Comparison of ENCODE assay signal across 30 cellular contexts in the genomic region with DNA sequence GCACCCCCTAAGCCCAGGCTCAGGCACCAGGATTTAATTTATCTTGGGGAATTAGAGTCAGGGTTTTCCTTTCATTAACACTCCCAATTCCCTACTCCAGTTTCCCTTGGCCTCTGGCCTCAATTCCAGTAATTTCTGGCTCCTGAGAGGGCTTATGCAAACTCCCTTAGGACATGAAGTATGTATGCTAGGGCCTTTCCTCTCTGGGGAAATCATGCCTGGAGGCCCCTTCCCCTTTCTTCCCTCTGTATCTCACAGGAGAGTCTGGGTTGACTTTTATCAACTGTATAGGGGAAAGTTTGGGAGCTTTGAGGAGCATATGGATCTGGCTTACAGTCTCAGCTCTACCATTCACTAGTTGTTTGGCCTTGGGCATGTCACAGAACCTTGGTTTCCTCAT.
"Had no signal": no experiment of that assay in that cellular context is flagged by ENCODE, and none has a peak within 500 bp of the region (broad histone marks: within the 10 kb centered on the region; RNA-seq: fewer than 3 reads in every experiment).

No MANE protein-coding gene starts in this region.

- H3K4me3 ChIP-seq: adrenal gland, body of pancreas, colonic mucosa, esophagus muscularis mucosa had no signal

- DNase-seq: activated CD4-positive, alpha-beta memory T cell treated with anti-CD3 and anti-CD28 coated beads, Interleukin-2, amount 10 ng/mL, durations not matched to agents 7 days and 5 days; activated CD4-positive, alpha-beta T cell treated with anti-CD3 and anti-CD28 coated beads for 1 hour; activated CD4-positive, alpha-beta T cell treated with anti-CD3 and anti-CD28 coated beads for 4 hours; activated CD4-positive, alpha-beta T cell treated with anti-CD3 and anti-CD28 coated beads, Interleukin-2, amount 10 ng/mL, durations not matched to agents 7 days and 5 days; activated CD4-positive, alpha-beta T cell treated with anti-CD3 and anti-CD28 coated beads, Interleukin-2, amount 50 U/mL, for 4 hours; activated CD4-positive, CD25-positive, alpha-beta regulatory T cell; activated CD8-positive, alpha-beta memory T cell treated with anti-CD3 and anti-CD28 coated beads, Interleukin-2, amount 50 U/mL, for 48 hours; activated effector memory CD4-positive, alpha-beta T cell treated with Interleukin-2 at 50 U/mL for 16 hours; activated gamma-delta T cell treated with Interleukin-2 at 50 U/mL for 16 hours; activated naive CD4-positive, alpha-beta T cell treated with Interleukin-2 at 50 U/mL for 16 hours; activated naive CD8-positive, alpha-beta T cell treated with anti-CD3 and anti-CD28 coated beads for 36 hours; activated naive CD8-positive, alpha-beta T cell treated with anti-CD3 and anti-CD28 coated beads, Interleukin-2, amount 50 U/mL, for 24 hours; activated T-cell treated with anti-CD3 and anti-CD28 coated beads for 4 hours; activated T-cell treated with anti-CD3 and anti-CD28 coated beads, Interleukin-2, amount 50 U/mL, for 24 hours; adrenal gland; amygdala; aorta; body of pancreas; central memory CD4-positive, alpha-beta T cell; cerebellar nuclear complex; colonic mucosa; effector CD8-positive, alpha-beta T cell; erythroblast; foreskin keratinocyte; gastrocnemius medialis; glutamatergic neuron; T-helper 2 cell had no signal

- H3K27me3 ChIP-seq: adrenal gland, body of pancreas, colonic mucosa, esophagus muscularis mucosa, foreskin keratinocyte, gastrocnemius medialis had no signal

- H3K4me1 Mint-ChIP-seq: activated CD4-positive, alpha-beta memory T cell treated with anti-CD3 and anti-CD28 coated beads, Interleukin-2, amount 10 ng/mL, durations not matched to agents 7 days and 5 days; activated CD4-positive, alpha-beta T cell treated with anti-CD3 and anti-CD28 coated beads, Interleukin-2, amount 10 ng/mL, durations not matched to agents 7 days and 5 days; activated naive CD4-positive, alpha-beta T cell treated with anti-CD3 and anti-CD28 coated beads, Interleukin-2, amount 50 U/mL, for 24 hours; activated naive CD8-positive, alpha-beta T cell treated with anti-CD3 and anti-CD28 coated beads for 36 hours; activated naive CD8-positive, alpha-beta T cell treated with anti-CD3 and anti-CD28 coated beads, Interleukin-2, amount 50 U/mL, for 24 hours; activated T-helper 17 cell treated with anti-CD3 and anti-CD28 coated beads, Interleukin-2, amount 50 U/mL, for 72 hours had no signal

- H3K4me3 Mint-ChIP-seq: activated CD4-positive, alpha-beta memory T cell treated with anti-CD3 and anti-CD28 coated beads, Interleukin-2, amount 10 ng/mL, durations not matched to agents 7 days and 5 days; activated CD4-positive, alpha-beta T cell treated with anti-CD3 and anti-CD28 coated beads, Interleukin-2, amount 10 ng/mL, durations not matched to agents 7 days and 5 days; activated naive CD4-positive, alpha-beta T cell treated with anti-CD3 and anti-CD28 coated beads, Interleukin-2, amount 50 U/mL, for 24 hours; activated naive CD8-positive, alpha-beta T cell treated with anti-CD3 and anti-CD28 coated beads for 36 hours; activated naive CD8-positive, alpha-beta T cell treated with anti-CD3 and anti-CD28 coated beads, Interleukin-2, amount 50 U/mL, for 24 hours; activated T-cell treated with anti-CD3 and anti-CD28 coated beads, Interleukin-2, amount 50 U/mL, for 24 hours; activated T-helper 17 cell treated with anti-CD3 and anti-CD28 coated beads, Interleukin-2, amount 50 U/mL, for 72 hours had no signal

- H3K4me1 ChIP-seq: adrenal gland, body of pancreas, colonic mucosa, gastrocnemius medialis had no signal

- H3K27ac Mint-ChIP-seq: activated CD4-positive, alpha-beta memory T cell treated with anti-CD3 and anti-CD28 coated beads, Interleukin-2, amount 10 ng/mL, durations not matched to agents 7 days and 5 days; activated CD4-positive, alpha-beta T cell treated with anti-CD3 and anti-CD28 coated beads, Interleukin-2, amount 10 ng/mL, durations not matched to agents 7 days and 5 days; activated naive CD4-positive, alpha-beta T cell treated with anti-CD3 and anti-CD28 coated beads, Interleukin-2, amount 50 U/mL, for 24 hours; activated naive CD8-positive, alpha-beta T cell treated with anti-CD3 and anti-CD28 coated beads for 36 hours; activated naive CD8-positive, alpha-beta T cell treated with anti-CD3 and anti-CD28 coated beads, Interleukin-2, amount 50 U/mL, for 24 hours; activated T-cell treated with anti-CD3 and anti-CD28 coated beads, Interleukin-2, amount 50 U/mL, for 24 hours; activated T-helper 17 cell treated with anti-CD3 and anti-CD28 coated beads, Interleukin-2, amount 50 U/mL, for 72 hours had no signal

- H3K9me3 ChIP-seq: adrenal gland, body of pancreas, colonic mucosa, esophagus muscularis mucosa, gastrocnemius medialis had no signal

- H3K27ac ChIP-seq: adrenal gland, colonic mucosa, foreskin keratinocyte had no signal

- H3K36me3 Mint-ChIP-seq: activated naive CD4-positive, alpha-beta T cell treated with anti-CD3 and anti-CD28 coated beads, Interleukin-2, amount 50 U/mL, for 24 hours; activated naive CD8-positive, alpha-beta T cell treated with anti-CD3 and anti-CD28 coated beads for 36 hours had no signal

- H3K27me3 Mint-ChIP-seq: activated CD4-positive, alpha-beta memory T cell treated with anti-CD3 and anti-CD28 coated beads, Interleukin-2, amount 10 ng/mL, durations not matched to agents 7 days and 5 days; activated CD4-positive, alpha-beta T cell treated with anti-CD3 and anti-CD28 coated beads, Interleukin-2, amount 10 ng/mL, durations not matched to agents 7 days and 5 days; activated naive CD8-positive, alpha-beta T cell treated with anti-CD3 and anti-CD28 coated beads for 36 hours; activated naive CD8-positive, alpha-beta T cell treated with anti-CD3 and anti-CD28 coated beads, Interleukin-2, amount 50 U/mL, for 24 hours had no signal

- H3K36me3 ChIP-seq: adrenal gland, colonic mucosa, esophagus muscularis mucosa, gastrocnemius medialis had no signal

- ATAC-seq: activated naive CD8-positive, alpha-beta T cell treated with anti-CD3 and anti-CD28 coated beads, Interleukin-2, amount 50 U/mL, for 24 hours; activated T-helper 17 cell treated with anti-CD3 and anti-CD28 coated beads, Interleukin-2, amount 50 U/mL, for 72 hours; body of pancreas; foreskin keratinocyte had no signal

- H3K9me3 Mint-ChIP-seq: activated CD4-positive, alpha-beta memory T cell treated with anti-CD3 and anti-CD28 coated beads, Interleukin-2, amount 10 ng/mL, durations not matched to agents 7 days and 5 days; activated CD4-positive, alpha-beta T cell treated with anti-CD3 and anti-CD28 coated beads, Interleukin-2, amount 10 ng/mL, durations not matched to agents 7 days and 5 days; activated naive CD4-positive, alpha-beta T cell treated with anti-CD3 and anti-CD28 coated beads, Interleukin-2, amount 50 U/mL, for 24 hours; activated naive CD8-positive, alpha-beta T cell treated with anti-CD3 and anti-CD28 coated beads for 36 hours; activated naive CD8-positive, alpha-beta T cell treated with anti-CD3 and anti-CD28 coated beads, Interleukin-2, amount 50 U/mL, for 24 hours; activated T-cell treated with anti-CD3 and anti-CD28 coated beads, Interleukin-2, amount 50 U/mL, for 24 hours; activated T-helper 17 cell treated with anti-CD3 and anti-CD28 coated beads, Interleukin-2, amount 50 U/mL, for 72 hours had no signal
